1 cellular context compared by ENCODE assay signal in genomic region chr10:86365346-86366032, GRCh38.
TF ChIP-seq lines count a peak whose summit lies in the region.

No MANE protein-coding gene starts in this region.

TF ChIP-seq in H1, 55 proteins besides CTCF, POLR2A, EP300 and RAD21:
- TF ChIP-seq SUZ12 (IDR thresholded peaks at IDR 0.05; ENCODE audit: low read length) (peak; percentile 93; the same call in 1 of the 2 replicates), EZH2 (IDR thresholded peaks at IDR 0.05; ENCODE audit: low read depth, low read length, severe bottlenecking) (peak; percentile 97), SRF (IDR thresholded peaks at IDR 0.05; ENCODE audit: low read depth, low read length) (no peak), TCF12 (IDR thresholded peaks at IDR 0.05; ENCODE audit: low read depth, low read length) (no peak), MAX (IDR thresholded peaks at IDR 0.05) (0 out of 2 replicates have a peak, but pooled peaks have one; percentile 21), PHF8 (conservative IDR thresholded peaks at IDR 0.05; ENCODE audit: low read depth, low read length) (no peak)
TF ChIP-seq in H1: peak in this region for 3.
